In genomic region chr9:135531096-135531495, GRCh38 we compare ENCODE assay signal across 29 cellular contexts. TPM values are rescaled to one million over a fixed set of nuclear protein-coding genes. Genes with fewer than 3 reads are reported as not detected.
"Had no signal": no experiment of that assay in that cellular context is flagged by ENCODE, and none has a peak within 500 bp of the region (broad histone marks: within the 10 kb centered on the region; RNA-seq: fewer than 3 reads in every experiment).

No MANE protein-coding gene starts in this region.

- H3K9me3 Mint-ChIP-seq: natural killer cell; stimulated activated naive CD8-positive, alpha-beta T cell treated with anti-CD3 and anti-CD28 coated beads, Interleukin-15, amount 100 ng/mL, for 72 hours; T-cell; T-helper 2 cell treated with Interferon-gamma antibody and Interleukin-4, amounts not matched to agents 5 μg/mL and 100 μg/mL, for 36 hours had no signal

- H3K4me1 Mint-ChIP-seq: natural killer cell; stimulated activated naive CD8-positive, alpha-beta T cell treated with anti-CD3 and anti-CD28 coated beads, Interleukin-15, amount 100 ng/mL, for 72 hours; T-cell had no signal

- H3K36me3 Mint-ChIP-seq: activated naive CD8-positive, alpha-beta T cell; natural killer cell; stimulated activated effector memory CD8-positive, alpha-beta T cell treated with anti-CD3 and anti-CD28 coated beads, Interleukin-12 subunit alpha, Interleukin-12 subunit beta, amount 100 ng/mL, for 72 hours; T-cell had no signal

- H3K4me1 ChIP-seq: pancreas, suprapubic skin, tibial nerve, vagina had no signal

- ATAC-seq: esophagus mucosa; left ventricle myocardium superior; natural killer cell; pancreas; right cardiac atrium; stimulated activated effector memory CD8-positive, alpha-beta T cell treated with anti-CD3 and anti-CD28 coated beads, Interleukin-12 subunit alpha, Interleukin-12 subunit beta, amount 100 ng/mL, for 72 hours; stimulated activated naive CD8-positive, alpha-beta T cell treated with anti-CD3 and anti-CD28 coated beads, Interleukin-15, amount 100 ng/mL, for 72 hours; T-cell had no signal

- H3K4me3 ChIP-seq: hepatocyte, pancreas, skin epidermis, suprapubic skin, tibial nerve, vagina had no signal

- H3K27ac ChIP-seq: hepatocyte, pancreas, skin epidermis, suprapubic skin, tibial nerve, vagina, VCaP had no signal

- H3K9me3 ChIP-seq: pancreas, suprapubic skin, vagina had no signal

- H3K27me3 ChIP-seq: hepatocyte, pancreas, vagina had no signal

- DNase-seq: activated CD4-positive, alpha-beta T cell treated with anti-CD3 and anti-CD28 coated beads for 1 hour; activated T-cell treated with anti-CD3 and anti-CD28 coated beads, Interleukin-2, amount 50 U/mL, for 1 hour; central memory CD4-positive, alpha-beta T cell; effector memory CD4-positive, alpha-beta T cell; glutamatergic neuron; left ventricle myocardium superior; mammary epithelial cell; midbrain; pancreas; right cardiac atrium; stimulated activated CD4-positive, alpha-beta T cell treated with anti-CD3 and anti-CD28 coated beads, Interleukin-2, amount 100 ng/mL, for 24 hours; stimulated activated naive CD8-positive, alpha-beta T cell treated with anti-CD3 and anti-CD28 coated beads, Interleukin-15, amount 100 ng/mL, for 72 hours had no signal

- H3K36me3 ChIP-seq: pancreas, suprapubic skin, tibial nerve, vagina had no signal

- H3K4me3 Mint-ChIP-seq: activated naive CD8-positive, alpha-beta T cell; natural killer cell; stimulated activated effector memory CD8-positive, alpha-beta T cell treated with anti-CD3 and anti-CD28 coated beads, Interleukin-12 subunit alpha, Interleukin-12 subunit beta, amount 100 ng/mL, for 72 hours; stimulated activated naive CD8-positive, alpha-beta T cell treated with anti-CD3 and anti-CD28 coated beads, Interleukin-15, amount 100 ng/mL, for 72 hours; T-cell; T-helper 2 cell treated with Interferon-gamma antibody and Interleukin-4, amounts not matched to agents 5 μg/mL and 100 μg/mL, for 36 hours had no signal

- H3K27ac Mint-ChIP-seq: activated naive CD8-positive, alpha-beta T cell; natural killer cell; stimulated activated effector memory CD8-positive, alpha-beta T cell treated with anti-CD3 and anti-CD28 coated beads, Interleukin-12 subunit alpha, Interleukin-12 subunit beta, amount 100 ng/mL, for 72 hours; T-cell; T-helper 2 cell treated with Interferon-gamma antibody and Interleukin-4, amounts not matched to agents 5 μg/mL and 100 μg/mL, for 36 hours had no signal

RNA-seq across cellular contexts. Expression of gene LCN1, which starts 9.9 kb away (rescaled TPM):
- total RNA-seq: astrocyte, dermis microvascular lymphatic vessel endothelial cell, endothelial cell of umbilical vein, esophagus mucosa, frontal cortex, hepatocyte, left ventricle myocardium superior, mammary epithelial cell, natural killer cell, pancreas, pulmonary artery endothelial cell, suprapubic skin, T-cell, tibial nerve, vagina had no signal
- polyA plus RNA-seq: endothelial cell of umbilical vein, hepatocyte, mammary epithelial cell, pancreas, right cardiac atrium had no signal

RNA-seq across cellular contexts. Expression of gene OBP2A, which starts 14.8 kb away (rescaled TPM):
- total RNA-seq: astrocyte, dermis microvascular lymphatic vessel endothelial cell, endothelial cell of umbilical vein, esophagus mucosa, frontal cortex, hepatocyte, left ventricle myocardium superior, mammary epithelial cell, natural killer cell, pancreas, pulmonary artery endothelial cell, right cardiac atrium, T-cell, tibial nerve, vagina had no signal
- polyA plus RNA-seq: endothelial cell of umbilical vein, hepatocyte, mammary epithelial cell, pancreas, right cardiac atrium had no signal

RNA-seq across cellular contexts. Expression of gene PAEP, which starts 30.5 kb away (rescaled TPM):
- total RNA-seq: dermis microvascular lymphatic vessel endothelial cell, endothelial cell of umbilical vein, esophagus mucosa, frontal cortex, hepatocyte, left ventricle myocardium superior, mammary epithelial cell, natural killer cell, pancreas, pulmonary artery endothelial cell, right cardiac atrium, T-cell, tibial nerve, vagina had no signal
- polyA plus RNA-seq: endothelial cell of umbilical vein, hepatocyte, mammary epithelial cell, pancreas, right cardiac atrium had no signal
